In the genomic region with DNA sequence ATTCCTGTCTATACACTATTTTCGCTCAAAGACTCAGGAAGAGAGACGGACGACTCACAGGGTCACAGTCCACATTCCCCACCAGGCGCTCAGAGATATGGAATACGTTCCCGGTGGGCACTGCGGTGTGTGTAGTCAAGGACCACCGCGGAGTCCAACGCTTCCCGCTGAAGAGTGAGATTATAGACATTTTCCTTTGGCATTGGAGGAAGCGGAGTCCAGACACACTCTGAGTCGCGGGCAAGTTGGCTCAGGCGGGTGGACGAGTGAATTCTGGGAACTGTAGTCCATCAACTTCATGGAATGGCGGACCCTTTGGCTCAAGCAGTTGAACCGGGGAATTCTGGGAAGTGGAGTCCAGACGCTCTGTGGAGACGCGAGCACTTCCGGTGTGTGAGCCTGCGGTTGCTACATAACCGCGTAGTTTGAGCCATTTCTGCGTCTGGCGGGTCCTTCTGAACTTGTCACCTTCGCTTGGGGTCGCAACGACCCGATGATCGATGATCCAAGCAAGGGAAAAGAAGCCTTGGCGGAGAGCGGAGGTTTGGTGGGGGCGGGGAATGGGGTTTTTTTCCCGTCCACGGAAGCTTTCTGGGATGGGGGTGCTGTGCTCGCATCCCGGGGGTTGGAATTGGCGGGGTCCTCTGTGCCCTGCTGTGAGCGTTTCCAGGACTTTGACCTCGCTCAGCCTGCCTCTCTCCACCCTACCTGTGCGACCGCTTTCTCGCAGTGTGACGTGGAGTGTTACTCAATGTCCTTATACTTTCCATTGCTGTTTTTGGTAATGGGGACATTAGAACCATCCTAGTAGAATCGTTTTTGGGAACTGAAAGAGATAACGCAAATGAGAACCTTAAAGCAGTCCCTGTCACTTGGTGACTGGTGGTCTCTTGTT, we compare ENCODE assay signal across 8 cellular contexts. TPM values are rescaled to one million over a fixed set of nuclear protein-coding genes. Genes with fewer than 3 reads are reported as not detected.
DNase-seq lines count a peak whose midpoint lies in the region; ATAC-seq and TF ChIP-seq lines count a peak whose summit lies in the region.

A gene (plus strand): TSS at position 392 of the 895 bp plus-strand sequence. CDS start 4,122 bp downstream, outside the sequence.

- peak within 1 kb of the TSS; percentile 91 for H3K4me3 ChIP-seq in CD8-positive, alpha-beta T cell (ENCODE audit: low read depth, low read length)
- peak within 1 kb of the TSS; percentile 73 for H3K4me3 ChIP-seq in lung

- H3K4me3 Mint-ChIP-seq in CD8-positive, alpha-beta T cell, result peak within 1 kb of the TSS; percentile 99
- H3K4me3 Mint-ChIP-seq in activated CD8-positive, alpha-beta T cell treated with anti-CD3 and anti-CD28 coated beads, Interleukin-2, amount 10 ng/mL, durations not matched to agents 7 days and 5 days, result peak within 1 kb of the TSS; percentile 96

- ATAC-seq in CD8-positive, alpha-beta T cell, result peak; percentile 96
- ATAC-seq in GM19452 (IDR thresholded peaks at IDR 0.05; ENCODE audit: unreplicated experiment), result peak; percentile 86
- peak; percentile 69 for ATAC-seq in HG03575 (IDR thresholded peaks at IDR 0.05; ENCODE audit: extremely low read depth, insufficient number of reproducible peaks, low FRiP score, unreplicated experiment)
- peak; percentile 95 for ATAC-seq in activated CD8-positive, alpha-beta T cell treated with anti-CD3 and anti-CD28 coated beads, Interleukin-2, amount 10 ng/mL, durations not matched to agents 7 days and 5 days
- ATAC-seq in lung (ENCODE audit: insufficient read depth, low FRiP score), result peak; percentile 93

- DNase-seq in CD8-positive, alpha-beta T cell, result peak; percentile 64 to 88 (median 79)
- DNase-seq in NCI-H82 (lab: John Stamatoyannopoulos, UW) (peak; percentile 98), lung (ENCODE audit: low spot score) (peak; percentile 95)
- peak; percentile 92 for DNase-seq in activated CD8-positive, alpha-beta T cell treated with anti-CD3 and anti-CD28 coated beads, Interleukin-2, amount 10 ng/mL, durations not matched to agents 7 days and 5 days
- DNase-seq in effector CD4-positive, alpha-beta T cell, result peak; percentile 75
- DNase-seq in stimulated activated CD4-positive, alpha-beta T cell treated with anti-CD3 and anti-CD28 coated beads, TNF-alpha, amount 100 ng/mL, for 24 hours (ENCODE audit: low read depth in 3 of 3), result peak; percentile 61 to 79 (median 78)

- peaks cover 15% of the 10 kb centered on the region for H3K36me3 ChIP-seq in CD8-positive, alpha-beta T cell (ENCODE audit: insufficient read depth, low read length)
- H3K36me3 ChIP-seq in lung (ENCODE audit: control insufficient read depth in 2 of 2, insufficient read depth in 2 of 2, low read length in 2 of 2), result peaks cover 4 to 7% of the 10 kb centered on the region in 2 donors

- H3K9me3 ChIP-seq in CD8-positive, alpha-beta T cell (ENCODE audit: low read length), result peaks cover 14% of the 10 kb centered on the region
- H3K9me3 ChIP-seq in lung (ENCODE audit: control insufficient read depth in 2 of 2, insufficient read depth in 1 of 2, low read length in 1 of 2), result peaks cover 0 to 11% of the 10 kb centered on the region in 2 donors

- H3K36me3 Mint-ChIP-seq in CD8-positive, alpha-beta T cell, result peaks cover 40% of the 10 kb centered on the region
- H3K36me3 Mint-ChIP-seq in activated CD8-positive, alpha-beta T cell treated with anti-CD3 and anti-CD28 coated beads, Interleukin-2, amount 10 ng/mL, durations not matched to agents 7 days and 5 days (ENCODE audit: low read depth), result peaks cover 24% of the 10 kb centered on the region

- CTCF ChIA-PET in CD8-positive, alpha-beta T cell (lab: Charles Lee), result interaction anchor here (2.0 kb wide), 1 partner anchor 91 kb away, joined by 5 read pairs; a partner anchor contains a TSS
- CTCF ChIA-PET in activated CD8-positive, alpha-beta T cell treated with anti-CD3 and anti-CD28 coated beads, Interleukin-2, amount 10 ng/mL, durations not matched to agents 7 days and 5 days (lab: Charles Lee), result interaction anchor here (1.2 to 1.5 kb wide), 3 partner anchors 14 to 92 kb away, joined by 3 to 6 read pairs (median 6); a partner anchor contains a TSS

- intact Hi-C loops in CD8-positive, alpha-beta T cell (cut with DNase I, micrococcal nuclease), result loop anchor here (1.0 to 10.0 kb wide), 17 partner anchors 19 to 498 kb away; a partner anchor contains a TSS

- peaks cover 12% of the 10 kb centered on the region for H3K4me1 ChIP-seq in CD8-positive, alpha-beta T cell (ENCODE audit: insufficient read depth, low read length)
- H3K4me1 ChIP-seq in lung (ENCODE audit: control insufficient read depth in 2 of 2, insufficient read depth in 2 of 2, low read length in 2 of 2), result peaks cover 5 to 6% of the 10 kb centered on the region in 2 donors

- POLR2A ChIA-PET in CD8-positive, alpha-beta T cell (lab: Charles Lee), result interaction anchor here (0.7 to 1.1 kb wide), 2 partner anchors 67 to 92 kb away, joined by 3 read pairs; a partner anchor contains a TSS
- POLR2A ChIA-PET in activated CD8-positive, alpha-beta T cell treated with anti-CD3 and anti-CD28 coated beads, Interleukin-2, amount 10 ng/mL, durations not matched to agents 7 days and 5 days (lab: Charles Lee), result interaction anchor here (0.8 to 1.8 kb wide), 3 partner anchors 68 to 103 kb away, joined by 3 to 6 read pairs (median 4); a partner anchor contains a TSS

- TF ChIP-seq CTCF in CD8-positive, alpha-beta T cell (IDR thresholded peaks at IDR 0.05), result no peak
- no peak for TF ChIP-seq CTCF in lung (IDR thresholded peaks at IDR 0.05; ENCODE audit: control extremely low read depth, extremely low read depth)

- peak within 1 kb of the TSS; percentile 98 for H3K27ac Mint-ChIP-seq in CD8-positive, alpha-beta T cell
- H3K27ac Mint-ChIP-seq in activated CD8-positive, alpha-beta T cell treated with anti-CD3 and anti-CD28 coated beads, Interleukin-2, amount 10 ng/mL, durations not matched to agents 7 days and 5 days, result peak within 1 kb of the TSS; percentile 96

- H3K4me1 Mint-ChIP-seq in CD8-positive, alpha-beta T cell (ENCODE audit: low read depth), result peaks cover 23% of the 10 kb centered on the region
- H3K4me1 Mint-ChIP-seq in activated CD8-positive, alpha-beta T cell treated with anti-CD3 and anti-CD28 coated beads, Interleukin-2, amount 10 ng/mL, durations not matched to agents 7 days and 5 days (ENCODE audit: low read depth), result peaks cover 16% of the 10 kb centered on the region

- WGBS in lung, 2 donors, result 1% methylated on average over 48 of the region's 48 CpGs

- H3K27ac ChIP-seq in CD8-positive, alpha-beta T cell (ENCODE audit: low read depth, low read length), result peak within 1 kb of the TSS; percentile 59
- peak within 1 kb of the TSS; percentile 61 to 85 for H3K27ac ChIP-seq in lung (ENCODE audit: low read depth in 1 of 2, low read length in 1 of 2)

- H3K9me3 Mint-ChIP-seq in CD8-positive, alpha-beta T cell, result peaks cover 36% of the 10 kb centered on the region
- H3K9me3 Mint-ChIP-seq in activated CD8-positive, alpha-beta T cell treated with anti-CD3 and anti-CD28 coated beads, Interleukin-2, amount 10 ng/mL, durations not matched to agents 7 days and 5 days (ENCODE audit: insufficient read depth), result peaks cover 24% of the 10 kb centered on the region

- no peaks in the 10 kb centered on the region for H3K27me3 ChIP-seq in CD8-positive, alpha-beta T cell (ENCODE audit: insufficient read depth, low read length)
- H3K27me3 ChIP-seq in lung (ENCODE audit: control insufficient read depth, insufficient read depth), result no peaks in the 10 kb centered on the region

- H3K27me3 Mint-ChIP-seq in CD8-positive, alpha-beta T cell (ENCODE audit: low read depth), result no peaks in the 10 kb centered on the region
- no peaks in the 10 kb centered on the region for H3K27me3 Mint-ChIP-seq in activated CD8-positive, alpha-beta T cell treated with anti-CD3 and anti-CD28 coated beads, Interleukin-2, amount 10 ng/mL, durations not matched to agents 7 days and 5 days (ENCODE audit: low read depth)

RNA-seq across cellular contexts. Expression of the gene that starts here (rescaled TPM):
- total RNA-seq in CD8-positive, alpha-beta T cell, result 1 to 10 TPM; 2.4 to 3.8 TPM
- total RNA-seq in activated CD8-positive, alpha-beta T cell treated with anti-CD3 and anti-CD28 coated beads, Interleukin-2, amount 10 ng/mL, durations not matched to agents 7 days and 5 days, result 1 to 10 TPM; 4.4 to 5.0 TPM
- total RNA-seq in lung, result 1 to 10 TPM; 4.2 to 7.3 TPM
- polyA plus RNA-seq in lung, result 1 to 10 TPM; 1.7 to 5.6 TPM

Comparison
In these comparisons a context has a peak if more than half of its experiments do, and no peak if none do; other contexts are left out.
1. Peak in every context shown above with its lines: DNase-seq, ATAC-seq, H3K4me3 ChIP-seq and H3K27ac ChIP-seq.